ENCODE assay signal across 2 cellular contexts in the genomic region with DNA sequence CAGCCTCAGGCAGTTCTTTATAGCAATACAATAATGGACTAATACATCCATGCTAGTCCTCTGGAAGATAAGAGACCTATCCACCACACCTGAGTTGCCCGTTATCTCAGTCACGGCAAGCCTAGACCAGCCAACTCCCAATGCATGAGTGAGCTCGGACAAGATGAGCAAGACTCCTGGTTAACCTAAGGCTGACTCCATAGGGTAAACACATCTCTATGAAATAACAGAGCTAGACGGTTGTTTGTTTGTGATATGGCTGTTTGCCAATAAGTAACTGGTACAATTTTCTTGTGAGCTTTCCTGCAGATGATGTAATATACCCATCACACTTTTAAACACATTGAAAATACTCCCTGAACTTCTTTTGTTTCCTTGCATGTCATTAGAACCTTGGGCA.
TF ChIP-seq lines count a peak whose summit lies in the region.

No MANE protein-coding gene starts in this region.

TF ChIP-seq in A549, 52 proteins besides CTCF, POLR2A, EP300 and RAD21 (continued from another document):
- TF ChIP-seq, protein P1, sequence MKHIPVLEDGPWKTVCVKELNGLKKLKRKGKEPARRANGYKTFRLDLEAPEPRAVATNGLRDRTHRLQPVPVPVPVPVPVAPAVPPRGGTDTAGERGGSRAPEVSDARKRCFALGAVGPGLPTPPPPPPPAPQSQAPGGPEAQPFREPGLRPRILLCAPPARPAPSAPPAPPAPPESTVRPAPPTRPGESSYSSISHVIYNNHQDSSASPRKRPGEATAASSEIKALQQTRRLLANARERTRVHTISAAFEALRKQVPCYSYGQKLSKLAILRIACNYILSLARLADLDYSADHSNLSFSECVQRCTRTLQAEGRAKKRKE (CRISPR knock-in tag; IDR thresholded peaks at IDR 0.05; ENCODE audit: low read depth), result no peak
- TF ChIP-seq BHLHE40 (IDR thresholded peaks at IDR 0.05; ENCODE audit: low read depth, low read length) (no peak), ZC3H11A (IDR thresholded peaks at IDR 0.05) (no peak), EHMT2 (IDR thresholded peaks at IDR 0.05; ENCODE audit: low read depth) (no peak), GATA3 (IDR thresholded peaks at IDR 0.05; ENCODE audit: borderline replicate concordance) (no peak), RFX5 (IDR thresholded peaks at IDR 0.05) (no peak), ZSCAN20 (CRISPR knock-in tag; IDR thresholded peaks at IDR 0.05) (no peak), ESRRA (IDR thresholded peaks at IDR 0.05; ENCODE audit: borderline replicate concordance, low read length) (no peak), RARB (CRISPR knock-in tag; IDR thresholded peaks at IDR 0.05) (no peak), NR3C1 (IDR thresholded peaks at IDR 0.05) (no peak), JUNB (IDR thresholded peaks at IDR 0.05) (no peak), SREBF2 (IDR thresholded peaks at IDR 0.05) (no peak), PHF8 (IDR thresholded peaks at IDR 0.05; ENCODE audit: borderline replicate concordance, low read depth) (no peak)
- TF ChIP-seq, protein P2, sequence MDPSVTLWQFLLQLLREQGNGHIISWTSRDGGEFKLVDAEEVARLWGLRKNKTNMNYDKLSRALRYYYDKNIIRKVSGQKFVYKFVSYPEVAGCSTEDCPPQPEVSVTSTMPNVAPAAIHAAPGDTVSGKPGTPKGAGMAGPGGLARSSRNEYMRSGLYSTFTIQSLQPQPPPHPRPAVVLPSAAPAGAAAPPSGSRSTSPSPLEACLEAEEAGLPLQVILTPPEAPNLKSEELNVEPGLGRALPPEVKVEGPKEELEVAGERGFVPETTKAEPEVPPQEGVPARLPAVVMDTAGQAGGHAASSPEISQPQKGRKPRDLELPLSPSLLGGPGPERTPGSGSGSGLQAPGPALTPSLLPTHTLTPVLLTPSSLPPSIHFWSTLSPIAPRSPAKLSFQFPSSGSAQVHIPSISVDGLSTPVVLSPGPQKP (IDR thresholded peaks at IDR 0.05; ENCODE audit: low read depth, low read length), result no peak
TF ChIP-seq in A549: peak in this region for 0.

TF ChIP-seq in IMR-90, 13 proteins besides CTCF, POLR2A, EP300 and RAD21 (continued from another document):
- TF ChIP-seq, protein P3, sequence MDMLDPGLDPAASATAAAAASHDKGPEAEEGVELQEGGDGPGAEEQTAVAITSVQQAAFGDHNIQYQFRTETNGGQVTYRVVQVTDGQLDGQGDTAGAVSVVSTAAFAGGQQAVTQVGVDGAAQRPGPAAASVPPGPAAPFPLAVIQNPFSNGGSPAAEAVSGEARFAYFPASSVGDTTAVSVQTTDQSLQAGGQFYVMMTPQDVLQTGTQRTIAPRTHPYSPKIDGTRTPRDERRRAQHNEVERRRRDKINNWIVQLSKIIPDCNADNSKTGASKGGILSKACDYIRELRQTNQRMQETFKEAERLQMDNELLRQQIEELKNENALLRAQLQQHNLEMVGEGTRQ (IDR thresholded peaks at IDR 0.05; ENCODE audit: low read depth, low read length), result no peak
- TF ChIP-seq FOS (IDR thresholded peaks at IDR 0.05; ENCODE audit: low read depth, low read length) (no peak), RCOR1 (IDR thresholded peaks at IDR 0.05; ENCODE audit: insufficient replicate concordance, low read length) (no peak), MAFK (IDR thresholded peaks at IDR 0.05; ENCODE audit: low read depth, low read length) (no peak)
